Comparison of ENCODE assay signal across 1 cellular context in the genomic region with DNA sequence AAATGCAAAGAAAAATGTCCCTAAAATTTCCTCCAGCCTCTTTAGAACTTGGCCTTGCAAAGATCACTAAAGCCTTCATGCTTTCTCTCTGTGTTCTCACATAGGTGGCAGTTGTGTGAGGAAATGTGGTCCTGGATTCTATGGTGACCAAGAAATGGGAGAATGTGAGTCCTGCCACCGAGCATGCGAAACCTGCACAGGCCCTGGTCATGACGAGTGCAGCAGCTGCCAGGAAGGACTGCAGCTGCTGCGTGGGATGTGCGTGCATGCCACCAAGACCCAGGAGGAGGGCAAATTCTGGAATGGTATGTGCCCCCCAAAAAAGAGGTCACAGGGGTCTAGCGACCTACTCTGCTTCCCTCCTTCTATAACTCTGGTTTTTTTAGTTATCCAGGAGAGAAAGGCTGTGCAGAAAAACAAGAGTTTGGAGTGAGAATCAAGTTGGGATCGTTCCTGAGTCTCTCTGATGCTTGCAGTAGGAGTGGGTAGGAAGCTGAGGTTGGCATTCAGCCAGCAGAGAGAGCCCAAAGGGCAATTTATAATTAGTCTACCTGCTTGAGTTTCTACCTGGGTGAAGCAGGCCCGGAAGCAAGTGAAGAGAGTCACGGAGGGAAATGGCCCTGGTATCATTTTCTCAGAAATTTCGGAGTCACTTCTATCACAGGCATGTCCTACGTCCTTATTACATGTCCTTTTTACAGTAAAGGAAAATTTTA.
TF ChIP-seq lines count a peak whose summit lies in the region.

No MANE protein-coding gene starts in this region.

TF ChIP-seq in GM23338, 12 proteins besides CTCF, POLR2A, EP300 and RAD21 (continued from another document):
- TF ChIP-seq, protein P1, sequence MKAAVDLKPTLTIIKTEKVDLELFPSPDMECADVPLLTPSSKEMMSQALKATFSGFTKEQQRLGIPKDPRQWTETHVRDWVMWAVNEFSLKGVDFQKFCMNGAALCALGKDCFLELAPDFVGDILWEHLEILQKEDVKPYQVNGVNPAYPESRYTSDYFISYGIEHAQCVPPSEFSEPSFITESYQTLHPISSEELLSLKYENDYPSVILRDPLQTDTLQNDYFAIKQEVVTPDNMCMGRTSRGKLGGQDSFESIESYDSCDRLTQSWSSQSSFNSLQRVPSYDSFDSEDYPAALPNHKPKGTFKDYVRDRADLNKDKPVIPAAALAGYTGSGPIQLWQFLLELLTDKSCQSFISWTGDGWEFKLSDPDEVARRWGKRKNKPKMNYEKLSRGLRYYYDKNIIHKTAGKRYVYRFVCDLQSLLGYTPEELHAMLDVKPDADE (IDR thresholded peaks at IDR 0.05), result no peak
- TF ChIP-seq JUNB (IDR thresholded peaks at IDR 0.05; ENCODE audit: unreplicated experiment), result no peak
- no peak for TF ChIP-seq CREB1 (CRISPR knock-in tag; IDR thresholded peaks at IDR 0.05; ENCODE audit: low read depth)
- TF ChIP-seq EZH2phosphoT487 (IDR thresholded peaks at IDR 0.05; ENCODE audit: unreplicated experiment), result no peak
- no peak for TF ChIP-seq ZNF114 (CRISPR knock-in tag; IDR thresholded peaks at IDR 0.05)
- TF ChIP-seq, protein P2, sequence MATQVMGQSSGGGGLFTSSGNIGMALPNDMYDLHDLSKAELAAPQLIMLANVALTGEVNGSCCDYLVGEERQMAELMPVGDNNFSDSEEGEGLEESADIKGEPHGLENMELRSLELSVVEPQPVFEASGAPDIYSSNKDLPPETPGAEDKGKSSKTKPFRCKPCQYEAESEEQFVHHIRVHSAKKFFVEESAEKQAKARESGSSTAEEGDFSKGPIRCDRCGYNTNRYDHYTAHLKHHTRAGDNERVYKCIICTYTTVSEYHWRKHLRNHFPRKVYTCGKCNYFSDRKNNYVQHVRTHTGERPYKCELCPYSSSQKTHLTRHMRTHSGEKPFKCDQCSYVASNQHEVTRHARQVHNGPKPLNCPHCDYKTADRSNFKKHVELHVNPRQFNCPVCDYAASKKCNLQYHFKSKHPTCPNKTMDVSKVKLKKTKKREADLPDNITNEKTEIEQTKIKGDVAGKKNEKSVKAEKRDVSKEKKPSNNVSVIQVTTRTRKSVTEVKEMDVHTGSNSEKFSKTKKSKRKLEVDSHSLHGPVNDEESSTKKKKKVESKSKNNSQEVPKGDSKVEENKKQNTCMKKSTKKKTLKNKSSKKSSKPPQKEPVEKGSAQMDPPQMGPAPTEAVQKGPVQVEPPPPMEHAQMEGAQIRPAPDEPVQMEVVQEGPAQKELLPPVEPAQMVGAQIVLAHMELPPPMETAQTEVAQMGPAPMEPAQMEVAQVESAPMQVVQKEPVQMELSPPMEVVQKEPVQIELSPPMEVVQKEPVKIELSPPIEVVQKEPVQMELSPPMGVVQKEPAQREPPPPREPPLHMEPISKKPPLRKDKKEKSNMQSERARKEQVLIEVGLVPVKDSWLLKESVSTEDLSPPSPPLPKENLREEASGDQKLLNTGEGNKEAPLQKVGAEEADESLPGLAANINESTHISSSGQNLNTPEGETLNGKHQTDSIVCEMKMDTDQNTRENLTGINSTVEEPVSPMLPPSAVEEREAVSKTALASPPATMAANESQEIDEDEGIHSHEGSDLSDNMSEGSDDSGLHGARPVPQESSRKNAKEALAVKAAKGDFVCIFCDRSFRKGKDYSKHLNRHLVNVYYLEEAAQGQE (IDR thresholded peaks at IDR 0.05; ENCODE audit: unreplicated experiment), result no peak
- no peak for TF ChIP-seq STAT1 (IDR thresholded peaks at IDR 0.05; ENCODE audit: unreplicated experiment)
- no peak for TF ChIP-seq ZNF462 (CRISPR knock-in tag; IDR thresholded peaks at IDR 0.05)
TF ChIP-seq in GM23338: peak in this region for 0.
